Comparison of ENCODE assay signal across 25 cellular contexts in genomic region chr7:32316831-32317230, GRCh38.
"Had no signal": no experiment of that assay in that cellular context is flagged by ENCODE, and none has a peak within 500 bp of the region (broad histone marks: within the 10 kb centered on the region; RNA-seq: fewer than 3 reads in every experiment).

No MANE protein-coding gene starts in this region.

- H3K4me3 Mint-ChIP-seq: activated CD4-positive, alpha-beta T cell treated with anti-CD3 and anti-CD28 coated beads for 36 hours; activated naive CD8-positive, alpha-beta T cell; brain; natural killer cell treated with Interleukin-12 subunit alpha and Interleukin-12 subunit beta and Interleukin-15 and Interleukin-18, amount 100 ng/mL, for 72 hours; stimulated activated effector memory CD8-positive, alpha-beta T cell treated with anti-CD3 and anti-CD28 coated beads, Interleukin-12 subunit alpha, Interleukin-12 subunit beta, amount 100 ng/mL, for 72 hours; stimulated activated naive CD8-positive, alpha-beta T cell treated with anti-CD3 and anti-CD28 coated beads, Interleukin-15, Interleukin-2, amounts not matched to agents 100 ng/mL and 50 ng/mL, for 24 hours; type B pancreatic cell had no signal

- H3K36me3 ChIP-seq: adrenal gland, heart left ventricle, left ventricle myocardium inferior, thoracic aorta, uterus had no signal

- H3K27ac ChIP-seq: adrenal gland, heart left ventricle, left ventricle myocardium inferior, thoracic aorta, uterus had no signal

- H3K36me3 Mint-ChIP-seq: activated naive CD8-positive, alpha-beta T cell; brain; natural killer cell treated with Interleukin-12 subunit alpha and Interleukin-12 subunit beta and Interleukin-15 and Interleukin-18, amount 100 ng/mL, for 72 hours; stimulated activated effector memory CD8-positive, alpha-beta T cell treated with anti-CD3 and anti-CD28 coated beads, Interleukin-12 subunit alpha, Interleukin-12 subunit beta, amount 100 ng/mL, for 72 hours; type B pancreatic cell had no signal

- DNase-seq: activated CD4-positive, alpha-beta T cell treated with anti-CD3 and anti-CD28 coated beads for 36 hours; activated CD4-positive, alpha-beta T cell treated with anti-CD3 and anti-CD28 coated beads, Interleukin-2, amount 50 U/mL, for 4 hours; activated CD4-positive, CD25-positive, alpha-beta regulatory T cell; activated effector memory CD4-positive, alpha-beta T cell treated with Interleukin-2 at 50 U/mL for 16 hours; activated naive CD4-positive, alpha-beta T cell treated with Interleukin-2 at 50 U/mL for 16 hours; adrenal gland; aorta; foreskin fibroblast; heart left ventricle; kidney glomerular epithelial cell; left ventricle myocardium inferior; mesendoderm; retina; small intestine; stimulated activated CD4-positive, alpha-beta T cell treated with anti-CD3 and anti-CD28 coated beads, Interleukin-4, amount 100 ng/mL, for 24 hours; uterus had no signal

- H3K27me3 ChIP-seq: uterus had no signal

- H3K4me1 Mint-ChIP-seq: stimulated activated effector memory CD8-positive, alpha-beta T cell treated with anti-CD3 and anti-CD28 coated beads, Interleukin-12 subunit alpha, Interleukin-12 subunit beta, amount 100 ng/mL, for 72 hours had no signal

- H3K4me1 ChIP-seq: adrenal gland, uterus had no signal

- H3K9me3 ChIP-seq: adrenal gland, heart left ventricle, left ventricle myocardium inferior, thoracic aorta, uterus had no signal

- ATAC-seq: activated CD4-positive, alpha-beta T cell treated with anti-CD3 and anti-CD28 coated beads for 36 hours; heart left ventricle; natural killer cell treated with Interleukin-12 subunit alpha and Interleukin-12 subunit beta and Interleukin-15 and Interleukin-18, amount 100 ng/mL, for 72 hours; sciatic nerve; stimulated activated effector memory CD8-positive, alpha-beta T cell treated with anti-CD3 and anti-CD28 coated beads, Interleukin-12 subunit alpha, Interleukin-12 subunit beta, amount 100 ng/mL, for 72 hours had no signal

- H3K27ac Mint-ChIP-seq: activated CD4-positive, alpha-beta T cell treated with anti-CD3 and anti-CD28 coated beads for 36 hours; activated naive CD8-positive, alpha-beta T cell; brain; natural killer cell treated with Interleukin-12 subunit alpha and Interleukin-12 subunit beta and Interleukin-15 and Interleukin-18, amount 100 ng/mL, for 72 hours; stimulated activated effector memory CD8-positive, alpha-beta T cell treated with anti-CD3 and anti-CD28 coated beads, Interleukin-12 subunit alpha, Interleukin-12 subunit beta, amount 100 ng/mL, for 72 hours; stimulated activated naive CD8-positive, alpha-beta T cell treated with anti-CD3 and anti-CD28 coated beads, Interleukin-15, Interleukin-2, amounts not matched to agents 100 ng/mL and 50 ng/mL, for 24 hours; type B pancreatic cell had no signal

- H3K9me3 Mint-ChIP-seq: natural killer cell treated with Interleukin-12 subunit alpha and Interleukin-12 subunit beta and Interleukin-15 and Interleukin-18, amount 100 ng/mL, for 72 hours; stimulated activated effector memory CD8-positive, alpha-beta T cell treated with anti-CD3 and anti-CD28 coated beads, Interleukin-12 subunit alpha, Interleukin-12 subunit beta, amount 100 ng/mL, for 72 hours; stimulated activated naive CD8-positive, alpha-beta T cell treated with anti-CD3 and anti-CD28 coated beads, Interleukin-15, Interleukin-2, amounts not matched to agents 100 ng/mL and 50 ng/mL, for 24 hours; type B pancreatic cell had no signal

- H3K4me3 ChIP-seq: adrenal gland, heart left ventricle, left ventricle myocardium inferior, lung, thoracic aorta, uterus had no signal
